ENCODE assay signal across 1 cellular context in genomic region chr12:6386522-6386921, GRCh38.
TF ChIP-seq lines count a peak whose summit lies in the region.

No MANE protein-coding gene starts in this region.

TF ChIP-seq in SK-N-SH, 30 proteins besides CTCF, POLR2A, EP300 and RAD21:
- no peak for TF ChIP-seq TAF1 (IDR thresholded peaks at IDR 0.05; ENCODE audit: borderline replicate concordance, low read depth, low read length)
- TF ChIP-seq USF2 (IDR thresholded peaks at IDR 0.05; ENCODE audit: borderline replicate concordance, low read depth, low read length), result no peak
- no peak for TF ChIP-seq IRF3 (IDR thresholded peaks at IDR 0.05; ENCODE audit: low read depth, low read length)
- TF ChIP-seq PBX3 (IDR thresholded peaks at IDR 0.05), result no peak
- no peak for TF ChIP-seq RXRA (IDR thresholded peaks at IDR 0.05; ENCODE audit: borderline replicate concordance, low read depth)
- TF ChIP-seq POLR2AphosphoS5 (IDR thresholded peaks at IDR 0.05; ENCODE audit: low read depth, low read length), result no peak
- TF ChIP-seq ZBTB33 (IDR thresholded peaks at IDR 0.05; ENCODE audit: borderline replicate concordance, low read depth), result no peak
- no peak for TF ChIP-seq EZH2phosphoT487 (IDR thresholded peaks at IDR 0.05; ENCODE audit: borderline replicate concordance, low read depth)
- no peak for TF ChIP-seq YY1 (IDR thresholded peaks at IDR 0.05; ENCODE audit: low read depth)
- TF ChIP-seq RFX5 (IDR thresholded peaks at IDR 0.05; ENCODE audit: low read length), result no peak
- TF ChIP-seq NRF1 (IDR thresholded peaks at IDR 0.05; ENCODE audit: low read depth, low read length), result no peak
- TF ChIP-seq RCOR1 (IDR thresholded peaks at IDR 0.05; ENCODE audit: low read length), result no peak
- TF ChIP-seq REST (IDR thresholded peaks at IDR 0.05; ENCODE audit: low read depth, low read length), result no peak
- no peak for TF ChIP-seq GABPA (IDR thresholded peaks at IDR 0.05; ENCODE audit: low read depth)
